25 cellular contexts compared by ENCODE assay signal in the genomic region with DNA sequence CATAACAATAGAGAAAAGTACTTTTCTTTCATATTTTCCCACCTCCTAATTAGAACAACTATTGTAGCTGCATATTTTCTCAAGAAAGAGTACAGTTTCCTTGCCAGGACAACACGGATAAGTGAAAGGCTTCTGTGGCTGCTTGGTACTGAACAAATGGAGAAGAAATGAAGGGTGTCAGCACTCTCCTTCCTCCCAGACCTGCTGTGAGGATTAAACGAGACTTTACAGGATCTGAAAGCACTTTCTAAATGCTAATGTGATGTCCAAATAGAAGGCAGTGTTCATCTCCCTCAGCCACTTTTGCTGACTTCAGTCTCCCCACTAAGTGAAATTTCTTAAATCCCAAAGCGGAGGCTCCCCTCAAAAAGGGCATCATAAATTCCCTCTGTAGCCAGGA. TPM values are rescaled to one million over a fixed set of nuclear protein-coding genes. Genes with fewer than 3 reads are reported as not detected.
DNase-seq lines count a peak whose midpoint lies in the region; ATAC-seq, FAIRE-seq and TF ChIP-seq lines count a peak whose summit lies in the region.
"Had no signal": no experiment of that assay in that cellular context is flagged by ENCODE, and none has a peak within 500 bp of the region (broad histone marks: within the 10 kb centered on the region; RNA-seq: fewer than 3 reads in every experiment).

No MANE protein-coding gene starts in this region.

- H3K27me3 ChIP-seq in HepG2 (ENCODE audit: control insufficient read depth in 1 of 2, insufficient read depth in 2 of 2, low read length in 2 of 2): no peaks in the 10 kb centered on the region
- no peaks in the 10 kb centered on the region for H3K27me3 ChIP-seq in right lobe of liver
- no peaks in the 10 kb centered on the region for H3K27me3 ChIP-seq in HUES64 (ENCODE audit: insufficient read depth, low read length)
- H3K27me3 ChIP-seq in GM12878 (replicated peaks in 1 of 2; ENCODE audit: control insufficient read depth in 2 of 2, insufficient read depth in 2 of 2, low read length in 1 of 2): no peaks in the 10 kb centered on the region
- no peaks in the 10 kb centered on the region for H3K27me3 ChIP-seq in neural progenitor cell
- H3K27me3 ChIP-seq in SK-N-SH (ENCODE audit: insufficient read depth): no peaks in the 10 kb centered on the region
- H3K27me3 ChIP-seq: BLaER1, SJCRH30 had no signal

- H3K4me1 ChIP-seq in HepG2 (ENCODE audit: insufficient read depth, low read length): peaks cover 25% of the 10 kb centered on the region
- H3K4me1 ChIP-seq in right lobe of liver: peaks cover 0 to 21% (median 7%) of the 10 kb centered on the region in 4 donors
- H3K4me1 ChIP-seq in HUES64 (ENCODE audit: insufficient read depth, low read length): peaks cover 34% of the 10 kb centered on the region
- peaks cover 54% of the 10 kb centered on the region for H3K4me1 ChIP-seq in GM12878 (ENCODE audit: control insufficient read depth, insufficient read depth, low read length)
- peaks cover 15% of the 10 kb centered on the region for H3K4me1 ChIP-seq in neural progenitor cell
- H3K4me1 ChIP-seq in SK-N-SH (ENCODE audit: control insufficient read depth in 1 of 2, insufficient read depth in 2 of 2, low read depth in 1 of 2, low read length in 1 of 2): no peaks in the 10 kb centered on the region
- H3K4me1 ChIP-seq: BLaER1, SJCRH30 had no signal

- TF ChIP-seq RAD21 in HepG2 (CRISPR knock-in tag; IDR thresholded peaks at IDR 0.05) (no peak), GM12878 (IDR thresholded peaks at IDR 0.05; ENCODE audit: insufficient read depth, low read depth, low read length) (no peak), SK-N-SH (IDR thresholded peaks at IDR 0.05; ENCODE audit: low read length) (no peak)

- peaks cover 15% of the 10 kb centered on the region for H3F3A ChIP-seq in neural progenitor cell (ENCODE audit: low read depth)
- no peaks in the 10 kb centered on the region for H3F3A ChIP-seq in SK-N-SH (replicated peaks; ENCODE audit: insufficient read depth)

- H3K9me3 ChIP-seq in HepG2 (ENCODE audit: low read length) (no peaks in the 10 kb centered on the region), right lobe of liver (no peaks in the 10 kb centered on the region), HUES64 (ENCODE audit: insufficient read depth, low read depth, low read length) (no peaks in the 10 kb centered on the region), GM12878 (replicated peaks; ENCODE audit: control insufficient read depth, insufficient read depth, low read length) (no peaks in the 10 kb centered on the region; the same call in 2 of the 3 replicates), neural progenitor cell (ENCODE audit: low read depth) (no peaks in the 10 kb centered on the region), SK-N-SH (no peaks in the 10 kb centered on the region)
- H3K9me3 ChIP-seq: BLaER1, HAP-1, SJCRH30 had no signal

- peaks cover 5% of the 10 kb centered on the region for H3K4me1 Mint-ChIP-seq in neural progenitor cell

- H3K27me3 Mint-ChIP-seq in neural progenitor cell (ENCODE audit: insufficient read depth, low read depth): no peaks in the 10 kb centered on the region

- in situ Hi-C loops in HepG2 (cut with HindIII; ENCODE audit: extremely low pct_ligation_motif_present, low pct_unique_long_range_greater_than_20kb) (no loop called here), GM12878 (cut with MboI) (no loop called here)

- no TSS peak for BruUV-seq in HepG2 (replicated peaks; lab: Mats Ljungman, UMichigan)
- BruUV-seq in GM12878 (replicated peaks; lab: Mats Ljungman, UMichigan): no TSS peak

- no peak for TF ChIP-seq EP300 in HepG2 (IDR thresholded peaks at IDR 0.05; ENCODE audit: low read depth in 2 of 2, low read length in 2 of 2)
- TF ChIP-seq EP300 in HepG2 (CRISPR knock-in tag; IDR thresholded peaks at IDR 0.05; ENCODE audit: borderline replicate concordance): no peak
- no peak for TF ChIP-seq EP300 in GM12878 (IDR thresholded peaks at IDR 0.05; ENCODE audit: borderline replicate concordance in 1 of 2, control insufficient read depth in 1 of 2, low read depth in 2 of 2, low read length in 2 of 2)
- no peak for TF ChIP-seq EP300 in SK-N-SH (IDR thresholded peaks at IDR 0.05; ENCODE audit: borderline replicate concordance in 1 of 2, low read depth in 1 of 2, low read length in 1 of 2)

- POLR2A ChIA-PET in HepG2 (lab: Yijun Ruan, JAX) (no interaction called here), GM12878 (lab: Charles Lee) (interaction anchor here (6.1 kb wide), 1 partner anchor 16 kb away, joined by 38 read pairs; no protein-coding TSS in a partner anchor), SK-N-SH (lab: Yijun Ruan, JAX) (no interaction called here)

- H3K4me3 ChIP-seq in HepG2 (replicated peaks in 1 of 3; ENCODE audit: insufficient read depth in 1 of 3, low read depth in 2 of 3, low read length in 3 of 3) (no peak overlapping the region), right lobe of liver (no peak overlapping the region), HUES64 (ENCODE audit: low read length) (no peak overlapping the region), GM12878 (no peak overlapping the region), neural progenitor cell (peak overlapping the region; percentile 16), SK-N-SH (ENCODE audit: low read depth in 2 of 2, low read length in 1 of 2) (no peak overlapping the region)
- H3K4me3 ChIP-seq: BLaER1, HAP-1, PC-9, SJCRH30 had no signal

- peak overlapping the region; percentile 48 for H2AFZ ChIP-seq in HepG2 (ENCODE audit: low read length)
- peak overlapping the region; percentile 26 for H2AFZ ChIP-seq in GM12878 (ENCODE audit: control insufficient read depth, low read depth, low read length)
- peak overlapping the region; percentile 10 for H2AFZ ChIP-seq in neural progenitor cell (replicated peaks)
- no peak overlapping the region; the same call in 1 of the 2 replicates for H2AFZ ChIP-seq in SK-N-SH (ENCODE audit: low read depth)
- H2AFZ ChIP-seq: PC-9 had no signal

- H4K20me1 ChIP-seq in HepG2 (ENCODE audit: insufficient read depth, low read length) (no peaks in the 10 kb centered on the region), GM12878 (ENCODE audit: control insufficient read depth, insufficient read depth) (no peaks in the 10 kb centered on the region), neural progenitor cell (ENCODE audit: low read depth) (no peaks in the 10 kb centered on the region), SK-N-SH (ENCODE audit: insufficient read depth) (no peaks in the 10 kb centered on the region)
- H4K20me1 ChIP-seq: BLaER1 had no signal

- no peak overlapping the region for H3K4me3 Mint-ChIP-seq in neural progenitor cell
- H3K4me3 Mint-ChIP-seq: CD4-positive, CD25-positive, alpha-beta regulatory T cell; HFFc6 had no signal

- TF ChIP-seq CTCF in HepG2 (CRISPR knock-in tag; IDR thresholded peaks at IDR 0.05): no peak
- TF ChIP-seq CTCF in right lobe of liver (IDR thresholded peaks at IDR 0.05): no peak
- no peak for TF ChIP-seq CTCF in GM12878 (IDR thresholded peaks at IDR 0.05 in 2 of 3, conservative IDR thresholded peaks at IDR 0.05 in 1 of 3; ENCODE audit: control insufficient read depth in 2 of 3, extremely low read depth in 1 of 3, insufficient read depth in 1 of 3, low read depth in 3 of 3, low read length in 3 of 3)
- TF ChIP-seq CTCF in neural progenitor cell (IDR thresholded peaks at IDR 0.05): no peak
- TF ChIP-seq CTCF in SK-N-SH (IDR thresholded peaks at IDR 0.05): no peak

- no peak for DNase-seq in HepG2 (ENCODE audit: low spot score)
- DNase-seq in right lobe of liver: no peak
- DNase-seq in GM12878 (ENCODE audit: low read depth, low spot score): no peak
- peak; percentile 61 for DNase-seq in neural progenitor cell (ENCODE audit: low spot score)
- no peak for DNase-seq in SK-N-SH
- no peak for DNase-seq in substantia nigra (lab: John Stamatoyannopoulos, UW)
- DNase-seq: CD4-positive, CD25-positive, alpha-beta regulatory T cell; HFFc6; Kasumi-1; NCI-H1105; NCI-H1436 treated with DMSO at 0.1 percent for 48 hours; NCI-H187 treated with DMSO at 0.1 percent for 48 hours; NCI-H524 treated with DMSO at 0.1 percent for 48 hours; NCI-H774; PC-9; SJCRH30 had no signal

- intact Hi-C loops in HepG2 (cut with micrococcal nuclease; ENCODE audit: unreplicated experiment) (loop anchor here (10.0 kb wide), 1 partner anchor 314 kb away; the partner anchor contains the start of gene SLAIN2), right lobe of liver (cut with DNase I) (no loop called here), GM12878 (cut with micrococcal nuclease; ENCODE audit: unreplicated experiment) (loop anchor here (10.0 kb wide), 1 partner anchor 536 kb away; no protein-coding TSS in a partner anchor)

- H3K36me3 Mint-ChIP-seq in neural progenitor cell: no peaks in the 10 kb centered on the region
- H3K36me3 Mint-ChIP-seq: CD4-positive, CD25-positive, alpha-beta regulatory T cell had no signal

- CTCF ChIA-PET in HepG2 (lab: Yijun Ruan, JAX; ENCODE audit: low intra/inter-chr PET ratio, low total read pairs) (no interaction called here), GM12878 (lab: Yijun Ruan, JAX) (interaction anchor here (1.6 to 9.8 kb wide), 3 partner anchors 12 to 79 kb away, joined by 4 to 158 read pairs (median 5); no protein-coding TSS in a partner anchor), SK-N-SH (lab: Yijun Ruan, JAX) (interaction anchor here (1.2 kb wide), 1 partner anchor 13 kb away, joined by 4 read pairs; no protein-coding TSS in a partner anchor)

- peaks cover 3 to 8% of the 10 kb centered on the region in 2 experiments; a peak in 3 of 5 replicates for H3K36me3 ChIP-seq in HepG2 (replicated peaks in 1 of 2; ENCODE audit: control insufficient read depth in 1 of 2, insufficient read depth in 2 of 2, low read length in 2 of 2)
- no peaks in the 10 kb centered on the region for H3K36me3 ChIP-seq in right lobe of liver
- peaks cover 26% of the 10 kb centered on the region for H3K36me3 ChIP-seq in HUES64 (ENCODE audit: insufficient read depth, low read length)
- H3K36me3 ChIP-seq in GM12878 (ENCODE audit: control insufficient read depth in 2 of 2, insufficient read depth in 2 of 2, low read length in 1 of 2): no peaks in the 10 kb centered on the region
- no peaks in the 10 kb centered on the region for H3K36me3 ChIP-seq in neural progenitor cell
- H3K36me3 ChIP-seq in SK-N-SH (replicated peaks in 1 of 2; ENCODE audit: control insufficient read depth in 1 of 2, insufficient read depth in 2 of 2, low read length in 1 of 2): peaks cover 0 to 10% of the 10 kb centered on the region in 2 experiments
- H3K36me3 ChIP-seq: BLaER1, HAP-1, SJCRH30 had no signal

- H3K9ac ChIP-seq in HepG2 (ENCODE audit: insufficient read depth, low read depth, low read length) (no peak overlapping the region), HUES64 (ENCODE audit: low read depth, low read length) (no peak overlapping the region), GM12878 (ENCODE audit: control insufficient read depth, insufficient read depth, low read length) (no peak overlapping the region), neural progenitor cell (no peak overlapping the region), SK-N-SH (no peak overlapping the region)
- H3K9ac ChIP-seq: BLaER1 had no signal

- H3K4me2 ChIP-seq in HepG2 (ENCODE audit: low read depth, low read length): no peak overlapping the region
- H3K4me2 ChIP-seq in GM12878 (ENCODE audit: control insufficient read depth, insufficient read depth): peak overlapping the region; percentile 35; the same call in 1 of the 2 replicates
- H3K4me2 ChIP-seq in neural progenitor cell: peak overlapping the region; percentile 65
- no peak overlapping the region for H3K4me2 ChIP-seq in SK-N-SH
- H3K4me2 ChIP-seq: BLaER1, PC-9 had no signal

- TF ChIP-seq POLR2A in HepG2 (IDR thresholded peaks at IDR 0.05; ENCODE audit: insufficient read depth in 1 of 2, low read depth in 2 of 2, low read length in 2 of 2): no peak
- TF ChIP-seq POLR2A in right lobe of liver (IDR thresholded peaks at IDR 0.05): no peak
- TF ChIP-seq POLR2A in GM12878 (IDR thresholded peaks at IDR 0.05; ENCODE audit: low read depth, low read length): no peak

- ATAC-seq in HepG2 (no peak), right lobe of liver (no peak), GM12878 (no peak), GM21723 (IDR thresholded peaks at IDR 0.05; ENCODE audit: unreplicated experiment) (no peak)
- ATAC-seq: Right ventricle myocardium inferior had no signal

- H3K27ac ChIP-seq in HepG2 (ENCODE audit: extremely low read length, insufficient read depth, low read length): no peak overlapping the region
- H3K27ac ChIP-seq in right lobe of liver: no peak overlapping the region
- H3K27ac ChIP-seq in HUES64 (ENCODE audit: low read depth, low read length): peak overlapping the region; percentile 59
- no peak overlapping the region for H3K27ac ChIP-seq in GM12878 (ENCODE audit: control insufficient read depth, insufficient read depth)
- H3K27ac ChIP-seq in neural progenitor cell: peak overlapping the region; percentile 6
- H3K27ac ChIP-seq in SK-N-SH (ENCODE audit: low read depth in 2 of 2, low read length in 1 of 2): no peak overlapping the region
- H3K27ac ChIP-seq in substantia nigra (ENCODE audit: low read depth, low read length, poor library complexity, severe bottlenecking): no peak overlapping the region
- H3K27ac ChIP-seq: BLaER1, PC-9, SJCRH30 had no signal

- no peaks in the 10 kb centered on the region for H3K9me2 ChIP-seq in SK-N-SH

- WGBS in HepG2 (ENCODE audit: low lambda C conversion rate): 86% methylated on average over 3 of the region's 3 CpGs
- WGBS in right lobe of liver (ENCODE audit: insufficient coverage, low coverage, low lambda C conversion rate, missing lambda C conversion rate): 58% methylated on average over 3 of the region's 3 CpGs
- WGBS in HUES64: 43% methylated on average over 3 of the region's 3 CpGs
- 63% methylated on average over 3 of the region's 3 CpGs for WGBS in GM12878 (ENCODE audit: insufficient coverage, insufficient replicate concordance, low lambda C conversion rate, missing lambda C conversion rate)
- WGBS in SK-N-SH (ENCODE audit: low lambda C conversion rate): 84% methylated on average over 3 of the region's 3 CpGs

- no peak for FAIRE-seq in HepG2 (lab: Jason Lieb, UNC)
- no peak for FAIRE-seq in GM12878 (lab: Jason Lieb, UNC)
- FAIRE-seq: A204.1, D721Med had no signal

- H3K79me2 ChIP-seq in HepG2 (ENCODE audit: insufficient read depth, low read length): no peaks in the 10 kb centered on the region
- no peaks in the 10 kb centered on the region for H3K79me2 ChIP-seq in GM12878 (ENCODE audit: control insufficient read depth, insufficient read depth, low read length)
- H3K79me2 ChIP-seq in neural progenitor cell (ENCODE audit: low read depth): no peaks in the 10 kb centered on the region
- H3K79me2 ChIP-seq in SK-N-SH (ENCODE audit: insufficient read depth): no peaks in the 10 kb centered on the region

- H3K27ac Mint-ChIP-seq in neural progenitor cell: no peak overlapping the region
- H3K27ac Mint-ChIP-seq: CD4-positive, CD25-positive, alpha-beta regulatory T cell; HFFc6 had no signal

- no peaks in the 10 kb centered on the region for H3K9me3 Mint-ChIP-seq in neural progenitor cell
- H3K9me3 Mint-ChIP-seq: CD4-positive, CD25-positive, alpha-beta regulatory T cell; HFFc6 had no signal

- SMC1A ChIA-PET in GM12878 (lab: Charles Lee; ENCODE audit: uncharacterized antibody, unreplicated experiment): interaction anchor here (2.9 to 11.8 kb wide), 3 partner anchors 11 to 55 kb away, joined by 13 to 268 read pairs (median 62); no protein-coding TSS in a partner anchor

- RAD21 ChIA-PET in GM12878 (lab: Charles Lee; ENCODE audit: unreplicated experiment): interaction anchor here (1.0 kb wide), 1 partner anchor 17 kb away, joined by 3 read pairs; no protein-coding TSS in a partner anchor

RNA-seq across cellular contexts. Expression of gene NIPAL1, which starts 13.9 kb away (rescaled TPM):
- total RNA-seq in HepG2 (2016; rRNA removed; fragmentation: Illumina TruSeq; extraction: Trizol) (1.4 and 1.6 TPM in 2 replicates), right lobe of liver (10 to 100 TPM in 2 of 6 experiments, 1 to 10 TPM in 4; 4.8 to 11.9 (median 7.6) TPM), GM12878 (2014; rRNA removed) (5.1 and 7.8 TPM in 2 replicates), GM12878 (2014; rRNA removed; fragmentation: Illumina TruSeq; extraction: Trizol) (9.3 and 9.7 TPM in 2 replicates), GM12878 (2021) (8.7 and 10.0 TPM in 2 replicates), neural progenitor cell (ENCODE audit: low replicate concordance) (0.84 and 1.2 TPM in 2 replicates)
- 0.40 and 0.53 TPM in 2 replicates for total RNA-seq in HepG2 (2016; cell fraction: cytosol; rRNA removed; fragmentation: Illumina TruSeq; extraction: Trizol; ENCODE audit: low read depth)
- 1.4 and 1.5 TPM in 2 replicates for total RNA-seq in HepG2 (2016; cell fraction: insoluble cytoplasmic fraction; rRNA removed; fragmentation: Illumina TruSeq; extraction: Trizol)
- total RNA-seq in HepG2 (2016; cell fraction: membrane; rRNA removed; fragmentation: Illumina TruSeq; extraction: Trizol): 0.76 and 0.96 TPM in 2 replicates
- total RNA-seq in HepG2 (2016; cell fraction: nucleus; rRNA removed; fragmentation: Illumina TruSeq; extraction: Trizol): 2.5 TPM in 2 replicates
- polyA plus RNA-seq in HepG2 (2011; rRNA removed) (2.8 and 3.4 TPM in 2 replicates), GM12878 (2011; rRNA removed) (0.46 and 0.62 TPM in 2 replicates), GM12878 (2014; fragmentation: Illumina TruSeq; extraction: Trizol) (8.8 and 10.3 TPM in 2 replicates), GM12878 (2014; fragmentation: Nextera tagmentation; extraction: Ambion mirVana) (1 to 10 TPM; 1.1 to 2.0 TPM), GM12878 (2014; rRNA removed) (4.7 and 5.4 TPM in 2 replicates), GM12878 (2016; fragmentation: Nextera tagmentation; extraction: Ambion mirVana) (1 to 10 TPM; 6.6 to 7.2 TPM), SK-N-SH (2012; rRNA removed) (1.8 and 2.0 TPM in 2 replicates)
- polyA plus RNA-seq in HepG2 (2011; cell fraction: cytosol; rRNA removed): 1.3 and 2.6 TPM in 2 replicates
- polyA plus RNA-seq in HepG2 (2011; cell fraction: nucleus; rRNA removed): 1.00 and 1.7 TPM in 2 replicates
- polyA plus RNA-seq in HepG2 (2012): 4.2 and 4.9 TPM in 2 replicates
- 0.06 and 0.17 TPM in 2 replicates for polyA plus RNA-seq in HepG2 (2016; cell fraction: cytosol; fragmentation: Illumina TruSeq; extraction: Trizol; ENCODE audit: low read depth)
- 0.99 and 1.5 TPM in 2 replicates for polyA plus RNA-seq in HepG2 (2016; cell fraction: insoluble cytoplasmic fraction; fragmentation: Illumina TruSeq; extraction: Trizol; ENCODE audit: low read depth)
- 0.37 and 0.52 TPM in 2 replicates for polyA plus RNA-seq in HepG2 (2016; cell fraction: membrane; fragmentation: Illumina TruSeq; extraction: Trizol; ENCODE audit: low read depth)
- 1.5 and 2.3 TPM in 2 replicates for polyA plus RNA-seq in HepG2 (2016; cell fraction: nucleus; fragmentation: Illumina TruSeq; extraction: Trizol; ENCODE audit: insufficient read depth, low read depth)
- 1.9 and 3.2 TPM in 2 replicates for polyA minus RNA-seq in HepG2 (2011; rRNA and poly(A)+ RNA removed; ENCODE audit: low replicate concordance)
- 1.2 and 2.7 TPM in 2 replicates for polyA minus RNA-seq in HepG2 (2011; cell fraction: cytosol; rRNA and poly(A)+ RNA removed)
- polyA minus RNA-seq in HepG2 (2011; cell fraction: nucleus; rRNA and poly(A)+ RNA removed): 2.5 and 5.0 TPM in 2 replicates
- 2.0 TPM for polyA plus RNA-seq in HUES64 (2013, experiment 1 of 2)
- polyA plus RNA-seq in HUES64 (2013, experiment 2 of 2): 1.5 TPM
- total RNA-seq in GM12878 (2013; cell fraction: nucleolus; rRNA removed): 12.6 and 12.7 TPM in 2 replicates
- 1.2 TPM for polyA plus RNA-seq in GM12878 (2011; ENCODE audit: low read depth)
- 0.30 and 0.39 TPM in 2 replicates for polyA plus RNA-seq in GM12878 (2011; cell fraction: cytosol; rRNA removed)
- 0.78 and 0.82 TPM in 2 replicates for polyA plus RNA-seq in GM12878 (2011; cell fraction: nucleus; rRNA removed)
- polyA plus RNA-seq in GM12878 (2012): 1.7 and 2.6 TPM in 2 replicates
- 0.21 and 0.80 TPM in 2 replicates for polyA minus RNA-seq in GM12878 (2011; rRNA and poly(A)+ RNA removed)
- 1.2 TPM in 1 of 2 replicates, not detected in the other for polyA minus RNA-seq in GM12878 (2011; cell fraction: cytosol; rRNA and poly(A)+ RNA removed)
- 0.73 and 1.5 TPM in 2 replicates for polyA minus RNA-seq in GM12878 (2011; cell fraction: nucleus; rRNA and poly(A)+ RNA removed)
- 2.5 and 2.6 TPM in 2 replicates for polyA plus RNA-seq in SK-N-SH (2012; cell fraction: cytosol; rRNA removed)
- 0.56 and 1.5 TPM in 2 replicates for polyA plus RNA-seq in SK-N-SH (2012; cell fraction: nucleus; rRNA removed)

RNA-seq across cellular contexts. Expression of gene CNGA1, which starts 14.0 kb away (rescaled TPM):
- total RNA-seq in HepG2 (2016; rRNA removed; fragmentation: Illumina TruSeq; extraction: Trizol) (0.22 TPM in 1 of 2 replicates, not detected in the other), right lobe of liver (10 to 100 TPM in 4 of 6 experiments, 1 to 10 TPM in 2; 8.1 to 14.9 (median 11.1) TPM), GM12878 (2014; rRNA removed) (8.7 and 14.2 TPM in 2 replicates), GM12878 (2014; rRNA removed; fragmentation: Illumina TruSeq; extraction: Trizol) (4.5 and 4.7 TPM in 2 replicates), GM12878 (2021) (4.8 and 5.1 TPM in 2 replicates), neural progenitor cell (ENCODE audit: low replicate concordance) (0.37 and 1.5 TPM in 2 replicates)
- total RNA-seq in HepG2 (2016; cell fraction: cytosol; rRNA removed; fragmentation: Illumina TruSeq; extraction: Trizol; ENCODE audit: low read depth): not detected in 2 replicates
- total RNA-seq in HepG2 (2016; cell fraction: insoluble cytoplasmic fraction; rRNA removed; fragmentation: Illumina TruSeq; extraction: Trizol): 0.15 and 0.48 TPM in 2 replicates
- not detected in 2 replicates for total RNA-seq in HepG2 (2016; cell fraction: membrane; rRNA removed; fragmentation: Illumina TruSeq; extraction: Trizol)
- total RNA-seq in HepG2 (2016; cell fraction: nucleus; rRNA removed; fragmentation: Illumina TruSeq; extraction: Trizol): not detected in 2 replicates
- polyA plus RNA-seq in HepG2 (2011; rRNA removed) (0.40 and 1.5 TPM in 2 replicates), GM12878 (2011; rRNA removed) (0.32 and 0.38 TPM in 2 replicates), GM12878 (2014; fragmentation: Illumina TruSeq; extraction: Trizol) (3.4 and 5.1 TPM in 2 replicates), GM12878 (2014; fragmentation: Nextera tagmentation; extraction: Ambion mirVana) (1 to 10 TPM; 7.9 to 8.9 TPM), GM12878 (2014; rRNA removed) (6.0 and 6.9 TPM in 2 replicates), GM12878 (2016; fragmentation: Nextera tagmentation; extraction: Ambion mirVana) (1 to 10 TPM; 3.9 to 5.1 TPM), SK-N-SH (2012; rRNA removed) (0.23 and 0.45 TPM in 2 replicates)
- 0.17 and 0.67 TPM in 2 replicates for polyA plus RNA-seq in HepG2 (2011; cell fraction: cytosol; rRNA removed)
- 0.58 and 0.59 TPM in 2 replicates for polyA plus RNA-seq in HepG2 (2011; cell fraction: nucleus; rRNA removed)
- 1.4 and 2.1 TPM in 2 replicates for polyA plus RNA-seq in HepG2 (2012)
- not detected in 2 replicates for polyA plus RNA-seq in HepG2 (2016; cell fraction: cytosol; fragmentation: Illumina TruSeq; extraction: Trizol; ENCODE audit: low read depth)
- not detected in 2 replicates for polyA plus RNA-seq in HepG2 (2016; cell fraction: insoluble cytoplasmic fraction; fragmentation: Illumina TruSeq; extraction: Trizol; ENCODE audit: low read depth)
- polyA plus RNA-seq in HepG2 (2016; cell fraction: membrane; fragmentation: Illumina TruSeq; extraction: Trizol; ENCODE audit: low read depth): not detected in 2 replicates
- polyA plus RNA-seq in HepG2 (2016; cell fraction: nucleus; fragmentation: Illumina TruSeq; extraction: Trizol; ENCODE audit: insufficient read depth, low read depth): not detected in 2 replicates
- 3.2 TPM in 1 of 2 replicates, not detected in the other for polyA minus RNA-seq in HepG2 (2011; rRNA and poly(A)+ RNA removed; ENCODE audit: low replicate concordance)
- 2.0 TPM in 1 of 2 replicates, not detected in the other for polyA minus RNA-seq in HepG2 (2011; cell fraction: cytosol; rRNA and poly(A)+ RNA removed)
- 1.3 and 2.9 TPM in 2 replicates for polyA minus RNA-seq in HepG2 (2011; cell fraction: nucleus; rRNA and poly(A)+ RNA removed)
- not detected for polyA plus RNA-seq in HUES64 (2013, experiment 1 of 2)
- polyA plus RNA-seq in HUES64 (2013, experiment 2 of 2): 0.89 TPM
- total RNA-seq in GM12878 (2013; cell fraction: nucleolus; rRNA removed): 4.8 and 5.0 TPM in 2 replicates
- polyA plus RNA-seq in GM12878 (2011; ENCODE audit: low read depth): 1.4 TPM
- 0.10 and 0.48 TPM in 2 replicates for polyA plus RNA-seq in GM12878 (2011; cell fraction: cytosol; rRNA removed)
- 0.20 and 0.30 TPM in 2 replicates for polyA plus RNA-seq in GM12878 (2011; cell fraction: nucleus; rRNA removed)
- polyA plus RNA-seq in GM12878 (2012): 3.3 and 3.4 TPM in 2 replicates
- polyA minus RNA-seq in GM12878 (2011; rRNA and poly(A)+ RNA removed): 0.95 TPM in 1 of 2 replicates, not detected in the other
- polyA minus RNA-seq in GM12878 (2011; cell fraction: cytosol; rRNA and poly(A)+ RNA removed): 1.0 TPM in 1 of 2 replicates, not detected in the other
- polyA minus RNA-seq in GM12878 (2011; cell fraction: nucleus; rRNA and poly(A)+ RNA removed): not detected in 2 replicates
- polyA plus RNA-seq in SK-N-SH (2012; cell fraction: cytosol; rRNA removed): 0.33 and 0.70 TPM in 2 replicates
- 0.20 and 0.39 TPM in 2 replicates for polyA plus RNA-seq in SK-N-SH (2012; cell fraction: nucleus; rRNA removed)
- total RNA-seq: CD4-positive, CD25-positive, alpha-beta regulatory T cell; HFFc6; Right ventricle myocardium inferior; RPMI7951; SJCRH30 had no signal
- polyA plus RNA-seq: AG04450 had no signal

Comparison
In these comparisons a context has a peak if more than half of its experiments do, and no peak if none do; other contexts are left out.
1. intact Hi-C loops: an anchor here in HepG2 (10.0 kb wide) and GM12878 (10.0 kb wide); none called in right lobe of liver.
2. H3K27ac ChIP-seq: peak in HUES64 (single experiment) and neural progenitor cell (single experiment); none in HepG2 (single experiment), right lobe of liver (0 of 3), GM12878 (single experiment), SK-N-SH (0 of 2) and substantia nigra (single experiment).
3. H3K4me2 ChIP-seq: peak in GM12878 (single experiment) and neural progenitor cell (single experiment); none in HepG2 (single experiment) and SK-N-SH (single experiment).
4. Of the 75 proteins assayed by ChIP-seq in both HepG2 and GM12878: peak only in HepG2: none; only in GM12878: FOXM1 and ZNF24; in both: none; in neither: 73.